9 cellular contexts compared by ENCODE assay signal in the genomic region with DNA sequence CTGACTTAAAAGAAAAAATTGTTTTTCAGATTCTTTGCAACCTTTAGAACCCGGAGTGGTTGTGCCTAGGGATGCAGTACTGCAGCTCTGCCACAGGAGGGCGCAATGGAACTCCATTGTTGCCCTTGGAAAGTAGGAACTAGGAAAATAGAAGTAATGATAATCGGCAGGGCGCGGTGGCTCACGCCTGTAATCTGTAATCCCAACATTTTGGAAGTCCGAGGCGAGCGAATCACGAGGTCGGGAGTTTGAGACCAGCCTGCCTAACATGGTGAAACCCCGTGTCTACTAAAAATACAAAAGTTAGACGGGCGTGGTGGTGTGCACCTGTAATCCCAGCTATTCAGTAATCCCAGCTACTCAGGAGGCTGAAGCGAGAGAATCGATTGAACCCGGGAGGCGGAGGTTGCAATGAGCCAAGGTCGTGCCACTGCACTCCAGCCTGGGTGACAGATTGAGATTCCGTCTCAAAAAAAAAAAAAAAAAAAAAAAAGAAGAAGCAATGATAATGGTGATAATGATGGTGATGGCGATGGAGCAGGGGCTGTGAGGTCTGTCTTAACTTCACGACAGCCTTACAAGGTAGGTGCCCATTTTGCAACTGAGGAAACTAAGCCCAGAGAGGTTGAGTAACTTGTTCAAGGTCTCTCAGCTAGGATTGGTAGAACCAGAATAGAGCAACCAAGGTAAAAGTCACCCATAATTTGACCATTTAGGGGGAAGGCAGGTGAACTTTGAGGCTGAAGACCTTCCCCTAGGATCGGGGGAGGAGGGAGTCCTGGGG. TPM values are rescaled to one million over a fixed set of nuclear protein-coding genes. Genes with fewer than 3 reads are reported as not detected.
DNase-seq lines count a peak whose midpoint lies in the region; ATAC-seq and TF ChIP-seq lines count a peak whose summit lies in the region.
"Had no signal": no experiment of that assay in that cellular context is flagged by ENCODE, and none has a peak within 500 bp of the region (broad histone marks: within the 10 kb centered on the region; RNA-seq: fewer than 3 reads in every experiment).

No MANE protein-coding gene starts in this region.

- H3K4me3 Mint-ChIP-seq in CD14-positive monocyte, result peak overlapping the region; percentile 59 to 73

- ATAC-seq in GM18511 (IDR thresholded peaks at IDR 0.05; ENCODE audit: unreplicated experiment), result no peak
- ATAC-seq in HG03108 (IDR thresholded peaks at IDR 0.05; ENCODE audit: unreplicated experiment), result no peak

- intact Hi-C loops in CD14-positive monocyte (cut with micrococcal nuclease), result loop anchor here (2.0 to 10.0 kb wide), 3 partner anchors 36 to 79 kb away; a partner anchor contains a TSS

- TF ChIP-seq CTCF in CD14-positive monocyte (IDR thresholded peaks at IDR 0.05), result peak; percentile 95

- H3K27ac Mint-ChIP-seq in CD14-positive monocyte, result no peak overlapping the region

- DNase-seq in CD14-positive monocyte (ENCODE audit: low spot score) (peak; percentile 75), HT-29 (ENCODE audit: low spot score) (peak; percentile 38), T-helper 1 cell (peak in 4 of 5 donors; percentile 44 to 51 (median 46)), astrocyte of the hippocampus (ENCODE audit: low read depth, low spot score) (peak; percentile 85), iPS-NIHi7 (ENCODE audit: extremely low spot score) (peak; percentile 77)
- peak; percentile 57 for DNase-seq in stimulated activated CD4-positive, alpha-beta T cell treated with anti-CD3 and anti-CD28 coated beads, Interleukin-4, amount 100 ng/mL, for 24 hours

- peaks cover 9% of the 10 kb centered on the region for H3K4me1 Mint-ChIP-seq in CD14-positive monocyte

- H3K9me3 Mint-ChIP-seq in CD14-positive monocyte, result peaks cover 0 to 2% (median 0%) of the 10 kb centered on the region in 7 donors

- peaks cover 10 to 35% (median 24%) of the 10 kb centered on the region in 3 donors for H3K27me3 Mint-ChIP-seq in CD14-positive monocyte (ENCODE audit: low read depth in 3 of 3)

- H3K36me3 Mint-ChIP-seq in CD14-positive monocyte, result no peaks in the 10 kb centered on the region

RNA-seq across cellular contexts. Expression of a gene that starts 5.5 kb away (rescaled TPM):
- polyA plus RNA-seq in CD14-positive monocyte, result not detected
- not detected in 2 replicates for total RNA-seq in HT-29 (2014; rRNA removed; shearing (Covaris generic))

RNA-seq across cellular contexts. Expression of a gene that starts 14.4 kb away (rescaled TPM):
- not detected for polyA plus RNA-seq in CD14-positive monocyte
- total RNA-seq in HT-29 (2014; rRNA removed; shearing (Covaris generic)), result not detected in 2 replicates
- total RNA-seq: mononuclear cell had no signal

RNA-seq across cellular contexts. Expression of a gene that starts 38.8 kb away (rescaled TPM):
- 100 to 1,000 TPM; 121 to 197 TPM for polyA plus RNA-seq in CD14-positive monocyte
- not detected in 2 replicates for total RNA-seq in HT-29 (2014; rRNA removed; shearing (Covaris generic))
